In the genomic region with DNA sequence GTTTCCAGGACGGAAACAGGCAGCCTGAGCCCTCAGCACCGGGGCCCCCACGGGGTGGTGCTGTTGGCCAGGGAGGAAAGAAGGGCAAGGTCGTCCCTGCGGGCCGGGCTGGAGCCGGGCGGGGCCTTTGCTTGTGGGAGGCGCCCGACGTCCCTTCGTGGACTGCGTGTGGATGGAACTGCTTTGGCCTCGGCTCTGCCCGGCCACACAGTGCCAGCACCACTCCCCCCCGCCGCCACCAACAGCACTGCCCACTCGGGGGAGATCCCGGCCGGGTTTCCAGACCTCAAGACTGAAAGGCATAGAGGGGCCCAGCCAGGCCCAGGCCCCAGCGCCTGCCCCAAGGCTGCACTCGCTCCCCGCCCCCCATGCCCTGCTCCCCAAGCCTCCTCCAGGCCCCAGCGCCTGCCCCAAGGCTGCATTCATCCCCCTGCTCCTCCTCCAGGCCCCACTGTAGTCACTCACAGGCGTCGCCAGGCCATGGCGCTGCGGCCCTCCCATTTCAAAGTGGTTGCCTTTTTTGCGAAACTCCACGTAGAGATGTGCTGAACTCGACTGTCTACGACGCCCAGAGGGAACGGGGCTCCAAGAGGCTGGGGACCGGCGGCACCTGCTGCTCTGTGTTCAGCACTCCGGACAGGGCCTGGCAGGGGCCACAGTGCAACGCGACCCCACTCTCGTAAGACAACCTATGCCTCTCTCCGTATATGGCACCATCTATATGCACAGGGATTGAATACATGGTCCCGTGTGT, we compare ENCODE assay signal across 9 cellular contexts. TPM values are rescaled to one million over a fixed set of nuclear protein-coding genes. Genes with fewer than 3 reads are reported as not detected.
DNase-seq lines count a peak whose midpoint lies in the region; ATAC-seq, FAIRE-seq and TF ChIP-seq lines count a peak whose summit lies in the region.
"Had no signal": no experiment of that assay in that cellular context is flagged by ENCODE, and none has a peak within 500 bp of the region (broad histone marks: within the 10 kb centered on the region; RNA-seq: fewer than 3 reads in every experiment).

No MANE protein-coding gene starts in this region.

- WGBS in sigmoid colon, 2 donors = 43 to 45% methylated on average over 42 of the region's 42 CpGs

- H3K9me3 ChIP-seq in A673 (ENCODE audit: low read depth, low read length, poor library complexity, severe bottlenecking) = no peaks in the 10 kb centered on the region
- H3K9me3 ChIP-seq in sigmoid colon = no peaks in the 10 kb centered on the region

- H3K27me3 ChIP-seq in A673 (replicated peaks; ENCODE audit: insufficient read depth, low read depth, low read length, poor library complexity) (no peaks in the 10 kb centered on the region), sigmoid colon (no peaks in the 10 kb centered on the region)

- H3K4me1 ChIP-seq in A673 (ENCODE audit: insufficient read depth, low read length, poor library complexity, severe bottlenecking) (peaks cover 10% of the 10 kb centered on the region), sigmoid colon (peaks cover 0 to 22% (median 15%) of the 10 kb centered on the region in 4 donors)

- H3K27ac ChIP-seq in A673 (ENCODE audit: low read depth, low read length, poor library complexity, severe bottlenecking) (no peak overlapping the region), sigmoid colon (peak overlapping the region in 2 of 4 donors; percentile 25 to 42)

- CTCF ChIA-PET in A673 (lab: Charles Lee) = no interaction called here

- peak; percentile 42 for DNase-seq in A673 (ENCODE audit: low spot score)
- DNase-seq in GM18507 (ENCODE audit: extremely low spot score, insufficient read length, low read depth) = peak; percentile 75
- peak; percentile 67 for DNase-seq in SK-N-DZ (ENCODE audit: low spot score)
- no peak for DNase-seq in astrocyte of the cerebellum (ENCODE audit: low read depth)
- peak in 45 of 51 donors; percentile 12 to 85 (median 66) for DNase-seq in hypothalamus (lab: John Stamatoyannopoulos, UW)
- peak; percentile 93 for DNase-seq in sigmoid colon
- DNase-seq in GDM1 (lab: John Stamatoyannopoulos, UW) = no peak

- TF ChIP-seq CTCF in A673 (conservative IDR thresholded peaks at IDR 0.05; ENCODE audit: low read depth, low read length) (peak; percentile 40), astrocyte of the cerebellum (IDR thresholded peaks at IDR 0.05; ENCODE audit: low read depth, low read length, missing control alignments) (peak; percentile 68), sigmoid colon (IDR thresholded peaks at IDR 0.05) (peak; percentile 71 to 88 (median 82))

- H3K4me3 ChIP-seq in A673 (ENCODE audit: low read depth, low read length, poor library complexity, severe bottlenecking) (no peak overlapping the region), astrocyte of the cerebellum (ENCODE audit: low read depth, low read length) (no peak overlapping the region), sigmoid colon (peak overlapping the region in 3 of 4 donors; percentile 25 to 36 (median 33))
- H3K4me3 ChIP-seq: skin epidermis had no signal

- TF ChIP-seq EP300 in sigmoid colon (IDR thresholded peaks at IDR 0.05) = no peak

- intact Hi-C loops in A673 (cut with micrococcal nuclease; ENCODE audit: unreplicated experiment) (no loop called here), sigmoid colon (cut with DNase I) (loop anchor here (1.0 to 5.0 kb wide), 3 partner anchors 116 to 275 kb away; no protein-coding TSS in a partner anchor)

- BruUV-seq in A673 (replicated peaks; lab: Mats Ljungman, UMichigan) = no TSS peak

- H3K36me3 ChIP-seq in A673 (ENCODE audit: insufficient read depth, low read length, poor library complexity, severe bottlenecking) (no peaks in the 10 kb centered on the region), sigmoid colon (peaks cover 0 to 5% (median 0%) of the 10 kb centered on the region in 4 donors)

- in situ Hi-C loops in astrocyte of the cerebellum (cut with HindIII; ENCODE audit: low sequenced_read_pairs) = no loop called here

- TF ChIP-seq POLR2A in sigmoid colon (IDR thresholded peaks at IDR 0.05) = no peak

- peak; percentile 86 for ATAC-seq in HG03432 (IDR thresholded peaks at IDR 0.05; ENCODE audit: unreplicated experiment)

- POLR2A ChIA-PET in A673 (lab: Charles Lee; ENCODE audit: low non-redundant PET) = no interaction called here

- FAIRE-seq in GM18507 (lab: Jason Lieb, UNC) = no peak

RNA-seq across cellular contexts. Expression of a gene that starts 22.5 kb away (rescaled TPM):
- total RNA-seq in A673 (2021) (3.1 and 3.6 TPM in 2 replicates), sigmoid colon (10 to 100 TPM in 1 of 4 donors, under 1 TPM in 2, not detected in 1; 0.71 to 11.9 (median 0.81) TPM)
- polyA plus RNA-seq in SK-N-DZ (2014; cell fraction: cytosol; rRNA removed) = not detected in 2 replicates
- not detected in 2 replicates for polyA plus RNA-seq in SK-N-DZ (2014; cell fraction: nucleus; rRNA removed)
- 1 to 10 TPM in 1 of 3 donors, under 1 TPM in 1, not detected in 1; 0.23 to 1.2 TPM for polyA plus RNA-seq in sigmoid colon

Comparison
In these comparisons a context has a peak if more than half of its experiments do, and no peak if none do; other contexts are left out.
1. DNase-seq: peak in A673 (single experiment), GM18507 (single experiment), SK-N-DZ (single experiment), hypothalamus (45 of 51) and sigmoid colon (single experiment); none in astrocyte of the cerebellum (single experiment) and GDM1 (single experiment).
2. H3K4me3 ChIP-seq: peak in sigmoid colon (3 of 4); none in A673 (single experiment) and astrocyte of the cerebellum (single experiment).
3. Peak in every context shown above with its lines, with median percentiles within 50 percentile points of each other: CTCF ChIP-seq.